In the genomic region with DNA sequence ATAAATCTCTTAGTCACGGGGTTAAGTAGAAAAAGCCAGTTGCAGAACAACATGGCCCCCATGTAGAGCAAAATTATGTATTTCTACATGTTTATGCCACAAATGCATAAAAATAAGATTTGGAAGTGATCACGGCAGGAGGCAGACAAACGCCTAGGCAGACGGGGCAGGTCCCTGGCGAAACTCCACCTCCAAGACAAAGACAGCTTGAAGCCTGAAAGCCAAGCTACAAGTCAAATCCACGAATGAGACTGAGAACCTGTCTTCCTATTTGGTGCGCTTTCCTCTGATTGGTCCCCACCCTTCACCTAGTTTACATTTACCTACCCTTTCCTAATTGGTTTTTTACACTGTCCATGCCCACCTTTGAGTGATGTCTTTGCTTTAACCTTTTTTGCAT, we compare ENCODE assay signal across 2 cellular contexts.
TF ChIP-seq lines count a peak whose summit lies in the region.

No MANE protein-coding gene starts in this region.

TF ChIP-seq in HCT116, 20 proteins besides CTCF, POLR2A, EP300 and RAD21:
- TF ChIP-seq SP1 (IDR thresholded peaks at IDR 0.05; ENCODE audit: low read depth), result no peak
- no peak for TF ChIP-seq ELF1 (IDR thresholded peaks at IDR 0.05; ENCODE audit: borderline replicate concordance, low read depth)
- no peak for TF ChIP-seq POLR2AphosphoS5 (IDR thresholded peaks at IDR 0.05; ENCODE audit: low read depth, low read length)
- TF ChIP-seq CEBPB (IDR thresholded peaks at IDR 0.05; ENCODE audit: low read depth), result no peak
- TF ChIP-seq ATF3 (IDR thresholded peaks at IDR 0.05), result no peak
- no peak for TF ChIP-seq SIN3A (IDR thresholded peaks at IDR 0.05; ENCODE audit: low read depth)
- no peak for TF ChIP-seq JUND (IDR thresholded peaks at IDR 0.05)

TF ChIP-seq in K562, 482 proteins besides CTCF, POLR2A, EP300 and RAD21:
- TF ChIP-seq NFYB (IDR thresholded peaks at IDR 0.05; ENCODE audit: extremely low read depth, insufficient read length) (peak; percentile 46), RBM22 (IDR thresholded peaks at IDR 0.05; ENCODE audit: low read depth, low read length, poor library complexity, severe bottlenecking) (no peak)
